ENCODE assay signal across 8 cellular contexts in genomic region chr18:23871410-23871809, GRCh38.
DNase-seq lines count a peak whose midpoint lies in the region; ATAC-seq and TF ChIP-seq lines count a peak whose summit lies in the region.

No MANE protein-coding gene starts in this region.

- DNase-seq in A172 (ENCODE audit: low spot score), result peak; percentile 62
- peak; percentile 42 for DNase-seq in NAMALWA (ENCODE audit: low spot score)
- DNase-seq in activated CD4-positive, alpha-beta T cell treated with anti-CD3 and anti-CD28 coated beads, Interleukin-2, amount 50 U/mL, for 48 hours, result peak; percentile 18 to 43
- peak; percentile 53 for DNase-seq in fibroblast of pulmonary artery (ENCODE audit: low read depth)
- DNase-seq in stimulated activated CD8-positive, alpha-beta memory T cell treated with anti-CD3 and anti-CD28 coated beads, Interleukin-7, amount 100 ng/mL, for 24 hours (ENCODE audit: low read depth), result peak; percentile 28
- no peak for DNase-seq in NCI-H1048 (lab: John Stamatoyannopoulos, UW)
- DNase-seq in NCI-H2029 treated with DMSO at 0.1 percent for 48 hours (lab: John Stamatoyannopoulos, UW), result no peak

- no peak overlapping the region for H3K4me3 ChIP-seq in fibroblast of pulmonary artery (replicated peaks; ENCODE audit: low read depth, low read length)

- ATAC-seq in GM19463 (IDR thresholded peaks at IDR 0.05; ENCODE audit: unreplicated experiment), result peak; percentile 92

- TF ChIP-seq CTCF in fibroblast of pulmonary artery (IDR thresholded peaks at IDR 0.05; ENCODE audit: low read length, missing control alignments), result no peak

Comparison
In these comparisons a context has a peak if more than half of its experiments do, and no peak if none do; other contexts are left out.
1. DNase-seq: peak in A172 (single experiment), NAMALWA (single experiment), activated CD4-positive, alpha-beta T cell treated with anti-CD3 and anti-CD28 coated beads, Interleukin-2, amount 50 U/mL, for 48 hours (2 of 2), fibroblast of pulmonary artery (single experiment) and stimulated activated CD8-positive, alpha-beta memory T cell treated with anti-CD3 and anti-CD28 coated beads, Interleukin-7, amount 100 ng/mL, for 24 hours (single experiment); none in NCI-H1048 (single experiment) and NCI-H2029 treated with DMSO at 0.1 percent for 48 hours (single experiment).